Comparison of ENCODE assay signal across 15 cellular contexts in genomic region chr19:58265100-58265499, GRCh38. TPM values are rescaled to one million over a fixed set of nuclear protein-coding genes. Genes with fewer than 3 reads are reported as not detected.
A peak's percentile ranks its signal among the peaks of the same experiment; 100 is the strongest.
DNase-seq lines count a peak whose midpoint lies in the region; ATAC-seq and TF ChIP-seq lines count a peak whose summit lies in the region.
"Had no signal": no experiment of that assay in that cellular context is flagged by ENCODE, and none has a peak within 500 bp of the region (broad histone marks: within the 10 kb centered on the region; RNA-seq: fewer than 3 reads in every experiment).

No MANE protein-coding gene starts in this region.

- TF ChIP-seq CTCF in CD8-positive, alpha-beta T cell (IDR thresholded peaks at IDR 0.05), result no peak

- peak overlapping the region; percentile 5 for H3K4me3 ChIP-seq in CD8-positive, alpha-beta T cell (ENCODE audit: low read depth, low read length)
- peak overlapping the region; percentile 66 for H3K4me3 ChIP-seq in adipocyte (ENCODE audit: low read length)
- H3K4me3 ChIP-seq: HAP-1, K562 had no signal

- no peak overlapping the region for H3K27ac ChIP-seq in CD8-positive, alpha-beta T cell (ENCODE audit: low read depth, low read length)

- H3K36me3 Mint-ChIP-seq in CD8-positive, alpha-beta T cell, result peaks cover 65% of the 10 kb centered on the region
- peaks cover 63% of the 10 kb centered on the region for H3K36me3 Mint-ChIP-seq in T-cell

- H3K27me3 Mint-ChIP-seq in CD8-positive, alpha-beta T cell (ENCODE audit: low read depth), result no peaks in the 10 kb centered on the region
- H3K27me3 Mint-ChIP-seq in T-cell, result no peaks in the 10 kb centered on the region
- H3K27me3 Mint-ChIP-seq: CD4-positive, alpha-beta T cell had no signal

- H3K9me3 Mint-ChIP-seq in CD8-positive, alpha-beta T cell, result peaks cover 15% of the 10 kb centered on the region
- H3K9me3 Mint-ChIP-seq in T-cell, result peaks cover 0 to 23% (median 21%) of the 10 kb centered on the region in 3 donors

- H3K27me3 ChIP-seq in CD8-positive, alpha-beta T cell (ENCODE audit: insufficient read depth, low read length), result no peaks in the 10 kb centered on the region
- H3K27me3 ChIP-seq in adipocyte (replicated peaks; ENCODE audit: control insufficient read depth, insufficient read depth, low read length), result no peaks in the 10 kb centered on the region

- no peak for ATAC-seq in CD8-positive, alpha-beta T cell
- ATAC-seq in T-cell (replicated peaks in 1 of 4), result no peak
- ATAC-seq: K562 had no signal

- H3K36me3 ChIP-seq in CD8-positive, alpha-beta T cell (ENCODE audit: insufficient read depth, low read length), result peaks cover 20% of the 10 kb centered on the region
- peaks cover 74% of the 10 kb centered on the region for H3K36me3 ChIP-seq in adipocyte (ENCODE audit: control insufficient read depth, insufficient read depth, low read length, severe bottlenecking)
- H3K36me3 ChIP-seq: HAP-1 had no signal

- H3K27ac Mint-ChIP-seq in CD8-positive, alpha-beta T cell, result no peak overlapping the region
- H3K27ac Mint-ChIP-seq in T-cell, result no peak overlapping the region
- H3K27ac Mint-ChIP-seq: CD4-positive, alpha-beta T cell; HFFc6 had no signal

- CTCF ChIA-PET in CD8-positive, alpha-beta T cell (lab: Charles Lee), result no interaction called here
- CTCF ChIA-PET in T-cell (lab: Charles Lee), result no interaction called here

- no peaks in the 10 kb centered on the region for H3K4me1 ChIP-seq in CD8-positive, alpha-beta T cell (ENCODE audit: insufficient read depth, low read length)
- no peaks in the 10 kb centered on the region for H3K4me1 ChIP-seq in adipocyte (ENCODE audit: control insufficient read depth, insufficient read depth, low read length)
- H3K4me1 ChIP-seq: HAP-1 had no signal

- H3K9ac ChIP-seq in adipocyte (ENCODE audit: low read length), result no peak overlapping the region

- H3K4me1 Mint-ChIP-seq in CD8-positive, alpha-beta T cell (ENCODE audit: low read depth), result no peaks in the 10 kb centered on the region
- H3K4me1 Mint-ChIP-seq in T-cell, result no peaks in the 10 kb centered on the region

- POLR2A ChIA-PET in CD8-positive, alpha-beta T cell (lab: Charles Lee), result no interaction called here
- POLR2A ChIA-PET in T-cell (lab: Charles Lee), result no interaction called here

- no peak for DNase-seq in CD8-positive, alpha-beta T cell
- DNase-seq in adipocyte (ENCODE audit: low read depth), result no peak
- peak; percentile 17 for DNase-seq in posterior vena cava (ENCODE audit: low spot score)
- DNase-seq in NCI-H2107 treated with DMSO at 0.1 percent for 48 hours (lab: John Stamatoyannopoulos, UW; ENCODE audit: unreplicated experiment), result no peak
- DNase-seq in T-cell, result no peak
- DNase-seq in mesenteric fat pad (ENCODE audit: low spot score), result no peak
- DNase-seq: AML-193; C1 segment of cervical spinal cord; CD4-positive, alpha-beta T cell; COR-L47; DND-41; GDM1; HFFc6 had no signal

- peaks cover 55% of the 10 kb centered on the region for H3K9me3 ChIP-seq in CD8-positive, alpha-beta T cell (ENCODE audit: low read length)
- H3K9me3 ChIP-seq in adipocyte (ENCODE audit: control insufficient read depth, low read length), result peaks cover 100% of the 10 kb centered on the region

- no peak overlapping the region for H3K4me3 Mint-ChIP-seq in CD8-positive, alpha-beta T cell
- no peak overlapping the region for H3K4me3 Mint-ChIP-seq in T-cell
- H3K4me3 Mint-ChIP-seq: CD4-positive, alpha-beta T cell; HFFc6 had no signal

- intact Hi-C loops in CD8-positive, alpha-beta T cell (cut with DNase I, micrococcal nuclease), result no loop called here
- intact Hi-C loops in posterior vena cava (cut with DNase I), result no loop called here

RNA-seq across cellular contexts. Expression of gene ZNF8, which starts 13.7 kb away (rescaled TPM):
- 1 to 10 TPM; 9.2 to 9.5 TPM for total RNA-seq in CD8-positive, alpha-beta T cell
- total RNA-seq in posterior vena cava (1 to 10 TPM; 5.1 to 5.5 TPM), T-cell (10 to 100 TPM in 2 of 5 donors, 1 to 10 TPM in 3; 8.6 to 11.0 (median 9.2) TPM), mesenteric fat pad (5.1 TPM)

RNA-seq across cellular contexts. Expression of gene ZNF544, which starts 36.4 kb away (rescaled TPM):
- total RNA-seq in CD8-positive, alpha-beta T cell, result 10 to 100 TPM in 1 of 2 experiments, 1 to 10 TPM in 1; 9.5 to 12.5 TPM
- total RNA-seq in posterior vena cava (10 to 100 TPM; 12.2 to 15.8 TPM), T-cell (10 to 100 TPM; 23.4 to 54.0 (median 47.1) TPM), mesenteric fat pad (25.2 TPM)

RNA-seq across cellular contexts. Expression of gene ERVK3-1, which starts 40.1 kb away (rescaled TPM):
- total RNA-seq in CD8-positive, alpha-beta T cell, result 100 to 1,000 TPM; 174 to 182 TPM
- total RNA-seq in posterior vena cava (10 to 100 TPM; 17.7 to 25.0 TPM), T-cell (100 to 1,000 TPM in 2 of 5 donors, 10 to 100 TPM in 3; 68.0 to 137 (median 81.9) TPM), mesenteric fat pad (30.6 TPM)
